Comparison of ENCODE assay signal across 20 cellular contexts in the genomic region with DNA sequence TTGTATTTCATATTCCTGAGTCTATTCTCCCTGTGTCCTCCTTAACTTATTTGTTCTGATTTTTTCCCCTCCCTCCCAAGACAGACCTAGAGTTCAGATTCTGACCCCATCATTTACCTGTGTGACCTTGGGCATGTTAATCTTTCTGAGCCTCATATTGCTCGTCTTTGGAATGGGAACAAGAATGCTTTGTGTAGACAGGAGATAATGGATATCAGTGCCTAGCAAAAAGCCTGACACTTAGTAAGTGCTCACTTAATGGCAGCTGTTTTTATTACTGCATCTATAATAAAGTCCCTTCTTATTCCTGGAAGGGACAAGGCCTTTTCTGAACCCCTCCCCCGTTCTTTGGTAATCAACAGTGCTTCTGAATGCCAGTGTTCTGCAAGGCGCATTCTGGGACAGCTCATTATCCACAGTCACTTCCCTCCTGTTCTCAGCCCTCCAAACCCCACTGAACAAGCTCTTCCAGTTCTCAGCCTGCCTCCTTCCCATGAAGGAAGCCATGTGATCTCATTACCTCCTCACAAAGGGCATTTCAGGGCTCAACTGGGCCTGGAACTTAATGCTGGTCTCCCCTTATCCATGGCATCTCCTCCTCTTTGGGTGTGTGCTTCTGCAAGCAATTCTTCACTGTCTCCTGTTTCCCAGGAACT. TPM values are rescaled to one million over a fixed set of nuclear protein-coding genes. Genes with fewer than 3 reads are reported as not detected.
DNase-seq lines count a peak whose midpoint lies in the region; ATAC-seq and TF ChIP-seq lines count a peak whose summit lies in the region.
"Had no signal": no experiment of that assay in that cellular context is flagged by ENCODE, and none has a peak within 500 bp of the region (broad histone marks: within the 10 kb centered on the region; RNA-seq: fewer than 3 reads in every experiment).

No MANE protein-coding gene starts in this region.

- H3K27ac Mint-ChIP-seq in effector memory CD8-positive, alpha-beta T cell, result no peak overlapping the region
- H3K27ac Mint-ChIP-seq: activated B cell treated with CpG ODN at 0.5 μM for 24 hours; activated naive CD4-positive, alpha-beta T cell treated with anti-CD3 and anti-CD28 coated beads for 36 hours; CD4-positive, alpha-beta T cell had no signal

- peak overlapping the region; percentile 68 for H3K27ac ChIP-seq in colonic mucosa
- no peak overlapping the region for H3K27ac ChIP-seq in lung (ENCODE audit: low read depth in 1 of 2, low read length in 1 of 2)
- no peak overlapping the region for H3K27ac ChIP-seq in upper lobe of right lung

- H3K9me3 ChIP-seq in colonic mucosa, result no peaks in the 10 kb centered on the region
- H3K9me3 ChIP-seq in lung (ENCODE audit: control insufficient read depth in 2 of 2, insufficient read depth in 1 of 2, low read length in 1 of 2), result no peaks in the 10 kb centered on the region
- H3K9me3 ChIP-seq in upper lobe of right lung, result no peaks in the 10 kb centered on the region

- H3K4me3 Mint-ChIP-seq in effector memory CD8-positive, alpha-beta T cell, result no peak overlapping the region
- H3K4me3 Mint-ChIP-seq: activated B cell treated with CpG ODN at 0.5 μM for 24 hours; activated naive CD4-positive, alpha-beta T cell treated with anti-CD3 and anti-CD28 coated beads for 36 hours; CD4-positive, alpha-beta T cell had no signal

- DNase-seq in NCI-H510A (lab: John Stamatoyannopoulos, UW) (peak; percentile 3), NCI-H510A treated with DMSO at 0.1 percent for 48 hours (lab: John Stamatoyannopoulos, UW) (no peak), colonic mucosa (peak; percentile 80), lung (ENCODE audit: low spot score) (peak; percentile 63), upper lobe of right lung (no peak), NCI-H748 (lab: John Stamatoyannopoulos, UW; ENCODE audit: unreplicated experiment) (no peak)
- DNase-seq in stimulated activated CD4-positive, alpha-beta T cell treated with anti-CD3 and anti-CD28 coated beads, Interleukin-2, amount 100 ng/mL, for 24 hours, result no peak
- no peak for DNase-seq in effector memory CD8-positive, alpha-beta T cell
- DNase-seq: activated B cell treated with CpG ODN at 0.5 μM for 24 hours; activated CD8-positive, alpha-beta memory T cell treated with anti-CD3 and anti-CD28 coated beads, Interleukin-2, amount 50 U/mL, for 4 hours; activated naive CD4-positive, alpha-beta T cell treated with anti-CD3 and anti-CD28 coated beads for 36 hours; CD4-positive, alpha-beta T cell; midbrain; NCI-H1694; stimulated activated naive CD8-positive, alpha-beta T cell treated with anti-CD3 and anti-CD28 coated beads, Interleukin-15, Interleukin-2, amounts not matched to agents 100 U/mL and 50 U/mL, for 24 hours; SW 1271 had no signal

- H3K9me3 Mint-ChIP-seq in effector memory CD8-positive, alpha-beta T cell, result no peaks in the 10 kb centered on the region
- H3K9me3 Mint-ChIP-seq: activated B cell treated with CpG ODN at 0.5 μM for 24 hours; activated naive CD4-positive, alpha-beta T cell treated with anti-CD3 and anti-CD28 coated beads for 36 hours; CD4-positive, alpha-beta T cell had no signal

- peak overlapping the region in 1 of 2 donors; percentile 72 for H3K9ac ChIP-seq in colonic mucosa (ENCODE audit: low read depth in 2 of 2, low read length in 2 of 2)

- H3K27me3 ChIP-seq in colonic mucosa (no peaks in the 10 kb centered on the region), lung (ENCODE audit: control insufficient read depth, insufficient read depth) (no peaks in the 10 kb centered on the region), upper lobe of right lung (no peaks in the 10 kb centered on the region)

- H3K36me3 ChIP-seq in colonic mucosa (no peaks in the 10 kb centered on the region), lung (ENCODE audit: control insufficient read depth in 2 of 2, insufficient read depth in 2 of 2, low read length in 2 of 2) (peaks cover 0 to 2% of the 10 kb centered on the region in 2 donors), upper lobe of right lung (no peaks in the 10 kb centered on the region)

- H3K27me3 Mint-ChIP-seq in effector memory CD8-positive, alpha-beta T cell, result no peaks in the 10 kb centered on the region
- H3K27me3 Mint-ChIP-seq: activated B cell treated with CpG ODN at 0.5 μM for 24 hours; CD4-positive, alpha-beta T cell had no signal

- intact Hi-C loops in colonic mucosa (cut with DNase I) (no loop called here), upper lobe of right lung (cut with DNase I) (no loop called here)

- H3K4me1 ChIP-seq in colonic mucosa (peaks cover 20% of the 10 kb centered on the region), lung (ENCODE audit: control insufficient read depth in 2 of 2, insufficient read depth in 2 of 2, low read length in 2 of 2) (peaks cover 0 to 6% of the 10 kb centered on the region in 2 donors), upper lobe of right lung (peaks cover 35% of the 10 kb centered on the region)

- no peak for TF ChIP-seq CTCF in colonic mucosa (IDR thresholded peaks at IDR 0.05)
- no peak for TF ChIP-seq CTCF in lung (IDR thresholded peaks at IDR 0.05; ENCODE audit: control extremely low read depth, extremely low read depth)
- no peak for TF ChIP-seq CTCF in upper lobe of right lung (IDR thresholded peaks at IDR 0.05)

- H3K4me3 ChIP-seq in colonic mucosa (no peak overlapping the region), lung (no peak overlapping the region), upper lobe of right lung (no peak overlapping the region)
- H3K4me3 ChIP-seq: smooth muscle cell had no signal

- ATAC-seq in lung (ENCODE audit: insufficient read depth, low FRiP score), result no peak
- ATAC-seq in upper lobe of right lung, result peak; percentile 84
- no peak for ATAC-seq in effector memory CD8-positive, alpha-beta T cell (replicated peaks)
- ATAC-seq: stimulated activated naive CD8-positive, alpha-beta T cell treated with anti-CD3 and anti-CD28 coated beads, Interleukin-15, Interleukin-2, amounts not matched to agents 100 U/mL and 50 U/mL, for 24 hours had no signal

- 62 to 72% methylated on average over 3 of the region's 3 CpGs for WGBS in lung, 2 donors

- peaks cover 22 to 37% of the 10 kb centered on the region in 2 donors for H3K4me1 Mint-ChIP-seq in effector memory CD8-positive, alpha-beta T cell (ENCODE audit: low read depth in 2 of 2)

- peaks cover 3% of the 10 kb centered on the region for H3K36me3 Mint-ChIP-seq in effector memory CD8-positive, alpha-beta T cell (ENCODE audit: insufficient read depth)

RNA-seq across cellular contexts. Expression of a gene that starts 25.1 kb away (rescaled TPM):
- 10 to 100 TPM; 68.7 to 75.3 TPM for total RNA-seq in colonic mucosa
- total RNA-seq in lung, result 10 to 100 TPM; 54.6 to 59.2 TPM
- polyA plus RNA-seq in lung, result 10 to 100 TPM; 75.5 to 97.5 TPM
- 82.4 TPM for total RNA-seq in upper lobe of right lung

RNA-seq across cellular contexts. Expression of a gene that starts 40.2 kb away (rescaled TPM):
- total RNA-seq in colonic mucosa, result 10 to 100 TPM; 38.5 to 51.2 TPM
- total RNA-seq in lung, result 10 to 100 TPM; 10.5 to 32.9 TPM
- polyA plus RNA-seq in lung, result 1 to 10 TPM; 3.7 to 5.1 TPM
- total RNA-seq in upper lobe of right lung, result 7.5 TPM
- total RNA-seq: A172, dermis microvascular lymphatic vessel endothelial cell, NCI-H460 had no signal

RNA-seq across cellular contexts. Expression of a gene that starts 48.5 kb away (rescaled TPM):
- 1 to 10 TPM; 3.7 to 5.4 TPM for total RNA-seq in colonic mucosa
- total RNA-seq in lung, result 10 to 100 TPM; 19.3 to 23.5 TPM
- 10 to 100 TPM in 1 of 2 donors, 1 to 10 TPM in 1; 7.0 to 17.1 TPM for polyA plus RNA-seq in lung
- 21.0 TPM for total RNA-seq in upper lobe of right lung
- total RNA-seq: A172, dermis microvascular lymphatic vessel endothelial cell, NCI-H460 had no signal

Comparison
In these comparisons a context has a peak if more than half of its experiments do, and no peak if none do; other contexts are left out.
1. DNase-seq: peak in NCI-H510A (single experiment), colonic mucosa (single experiment) and lung (single experiment); none in NCI-H510A treated with DMSO at 0.1 percent for 48 hours (single experiment), upper lobe of right lung (single experiment), stimulated activated CD4-positive, alpha-beta T cell treated with anti-CD3 and anti-CD28 coated beads, Interleukin-2, amount 100 ng/mL, for 24 hours (0 of 2), effector memory CD8-positive, alpha-beta T cell (0 of 3) and NCI-H748 (single experiment).